ENCODE assay signal across 8 cellular contexts in genomic region chr2:54331095-54331835, GRCh38.
A peak's percentile ranks its signal among the peaks of the same experiment; 100 is the strongest.
DNase-seq lines count a peak whose midpoint lies in the region; ATAC-seq and TF ChIP-seq lines count a peak whose summit lies in the region.

No MANE protein-coding gene starts in this region.

- DNase-seq in DMS53 (lab: John Stamatoyannopoulos, UW): peak; percentile 42
- DNase-seq in DMS53 treated with DMSO at 0.1 percent for 48 hours (lab: John Stamatoyannopoulos, UW; ENCODE audit: unreplicated experiment): no peak
- peak; percentile 51 for DNase-seq in NAMALWA (ENCODE audit: low spot score)
- no peak for DNase-seq in choroid plexus epithelial cell (ENCODE audit: low read depth)
- no peak for DNase-seq in naive thymus-derived CD4-positive, alpha-beta T cell
- no peak for DNase-seq in COLO829 (ENCODE audit: low spot score)
- no peak for DNase-seq in NCI-H2081 treated with DMSO at 0.1 percent for 48 hours (lab: John Stamatoyannopoulos, UW)

- H3K4me1 Mint-ChIP-seq in naive thymus-derived CD4-positive, alpha-beta T cell: peaks cover 6 to 16% (median 9%) of the 10 kb centered on the region in 7 donors

- peaks cover 0 to 4% of the 10 kb centered on the region in 2 donors for H3K4me1 ChIP-seq in naive thymus-derived CD4-positive, alpha-beta T cell (ENCODE audit: control insufficient read depth in 2 of 2, insufficient read depth in 2 of 2, low read length in 2 of 2)

- peaks cover 0 to 6% (median 0%) of the 10 kb centered on the region in 11 donors for H3K9me3 Mint-ChIP-seq in naive thymus-derived CD4-positive, alpha-beta T cell

- H3K27ac Mint-ChIP-seq in naive thymus-derived CD4-positive, alpha-beta T cell: peak overlapping the region; percentile 2 to 89 (median 76)

- no peak for TF ChIP-seq CTCF in choroid plexus epithelial cell (conservative IDR thresholded peaks at IDR 0.05; ENCODE audit: low read depth, low read length)

- ATAC-seq in naive thymus-derived CD4-positive, alpha-beta T cell: no peak
- ATAC-seq in HG03571 (IDR thresholded peaks at IDR 0.05; ENCODE audit: unreplicated experiment): no peak

- POLR2A ChIA-PET in naive thymus-derived CD4-positive, alpha-beta T cell (lab: Charles Lee): no interaction called here

- H3K4me3 Mint-ChIP-seq in naive thymus-derived CD4-positive, alpha-beta T cell: peak overlapping the region; percentile 88 to 95 (median 91)

- peaks cover 0 to 5% of the 10 kb centered on the region in 2 donors for H3K27me3 ChIP-seq in naive thymus-derived CD4-positive, alpha-beta T cell (ENCODE audit: control insufficient read depth in 2 of 2, insufficient read depth in 2 of 2, low read length in 2 of 2)

- intact Hi-C loops in naive thymus-derived CD4-positive, alpha-beta T cell (cut with micrococcal nuclease): loop anchor here (5.0 kb wide), 2 partner anchors 391 to 544 kb away; partner anchors contain the start of genes ASB3 (in 1 of the 2), EML6 (in 1 of the 2) and ERLEC1 (in 1 of the 2)

- no peaks in the 10 kb centered on the region for H3K9me3 ChIP-seq in naive thymus-derived CD4-positive, alpha-beta T cell (ENCODE audit: control insufficient read depth in 2 of 3, low read length in 3 of 3)

- no peaks in the 10 kb centered on the region for H3K36me3 Mint-ChIP-seq in naive thymus-derived CD4-positive, alpha-beta T cell

- H3K27ac ChIP-seq in naive thymus-derived CD4-positive, alpha-beta T cell (ENCODE audit: low read depth, low read length): peak overlapping the region; percentile 45

- H3K36me3 ChIP-seq in naive thymus-derived CD4-positive, alpha-beta T cell (ENCODE audit: control insufficient read depth in 2 of 3, insufficient read depth in 3 of 3, low read length in 3 of 3): no peaks in the 10 kb centered on the region

- CTCF ChIA-PET in naive thymus-derived CD4-positive, alpha-beta T cell (lab: Charles Lee): no interaction called here

- H3K27me3 Mint-ChIP-seq in naive thymus-derived CD4-positive, alpha-beta T cell: peaks cover 7 to 39% (median 14%) of the 10 kb centered on the region in 5 donors

- peak overlapping the region; percentile 73 for H3K4me3 ChIP-seq in choroid plexus epithelial cell (ENCODE audit: low read depth, low read length)
- H3K4me3 ChIP-seq in naive thymus-derived CD4-positive, alpha-beta T cell (ENCODE audit: low read length): peak overlapping the region; percentile 74

Comparison
In these comparisons a context has a peak if more than half of its experiments do, and no peak if none do; other contexts are left out.
1. DNase-seq: peak in DMS53 (single experiment) and NAMALWA (single experiment); none in DMS53 treated with DMSO at 0.1 percent for 48 hours (single experiment), choroid plexus epithelial cell (single experiment), naive thymus-derived CD4-positive, alpha-beta T cell (0 of 9), COLO829 (single experiment) and NCI-H2081 treated with DMSO at 0.1 percent for 48 hours (single experiment).